In the genomic region with DNA sequence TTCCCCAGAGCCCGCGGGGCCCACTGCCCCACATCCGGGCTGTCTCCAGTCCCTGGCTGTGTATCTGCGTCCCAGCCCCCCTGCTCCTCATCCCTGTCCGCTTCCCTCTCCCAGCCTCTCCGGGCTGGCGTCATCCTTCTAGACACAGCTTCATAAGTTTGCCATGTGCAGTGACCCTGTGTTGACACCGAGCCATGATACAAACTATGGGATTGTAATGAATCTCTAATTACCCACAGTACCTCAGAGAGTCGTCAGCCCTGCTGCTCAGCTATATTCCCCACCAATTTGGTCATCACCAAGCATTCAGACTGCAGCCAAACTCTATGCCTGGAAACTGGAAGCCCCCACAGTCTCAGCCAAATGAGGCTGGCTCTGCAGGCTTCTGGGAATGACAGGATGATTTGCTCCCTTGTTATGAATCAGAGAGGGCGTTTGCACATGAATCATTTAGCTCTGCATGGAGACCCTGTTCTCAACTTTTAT, we compare ENCODE assay signal across 19 cellular contexts.
DNase-seq lines count a peak whose midpoint lies in the region; ATAC-seq, FAIRE-seq and TF ChIP-seq lines count a peak whose summit lies in the region.
"Had no signal": no experiment of that assay in that cellular context is flagged by ENCODE, and none has a peak within 500 bp of the region (broad histone marks: within the 10 kb centered on the region; RNA-seq: fewer than 3 reads in every experiment).

No MANE protein-coding gene starts in this region.

- H4K20me1 ChIP-seq in GM23338 (replicated peaks; ENCODE audit: insufficient read depth) = no peaks in the 10 kb centered on the region

- intact Hi-C loops in activated T-helper 1 cell treated with anti-CD3 and anti-CD28 coated beads, Interleukin-12 subunit alpha, Interleukin-12 subunit beta, Interleukin-2, Interleukin-4 antibody, amounts not matched to agents 30 ng/mL and 10 ng/mL and 1 ng/mL, durations not matched to agents 14 hours and 24 hours and 36 hours (cut with micrococcal nuclease) = no loop called here

- no peaks in the 10 kb centered on the region for H3K36me3 Mint-ChIP-seq in GM23338 (ENCODE audit: low read depth)
- no peaks in the 10 kb centered on the region for H3K36me3 Mint-ChIP-seq in activated T-helper 1 cell treated with anti-CD3 and anti-CD28 coated beads, Interleukin-12 subunit alpha, Interleukin-12 subunit beta, Interleukin-2, Interleukin-4 antibody, amounts not matched to agents 30 ng/mL and 10 ng/mL and 1 ng/mL, durations not matched to agents 14 hours and 24 hours and 36 hours (ENCODE audit: low read depth)

- no peak for FAIRE-seq in RCC 7860 (lab: Jason Lieb, UNC)

- in situ Hi-C loops in KBM-7 (cut with MboI; ENCODE audit: low pct_unique_long_range_greater_than_20kb, low sequenced_read_pairs) = no loop called here

- no peaks in the 10 kb centered on the region for H3K9me3 Mint-ChIP-seq in GM23338
- H3K9me3 Mint-ChIP-seq in activated T-helper 1 cell treated with anti-CD3 and anti-CD28 coated beads, Interleukin-12 subunit alpha, Interleukin-12 subunit beta, Interleukin-2, Interleukin-4 antibody, amounts not matched to agents 30 ng/mL and 10 ng/mL and 1 ng/mL, durations not matched to agents 14 hours and 24 hours and 36 hours = no peaks in the 10 kb centered on the region

- peak overlapping the region; percentile 70 for H3K27ac Mint-ChIP-seq in GM23338
- H3K27ac Mint-ChIP-seq in activated T-helper 1 cell treated with anti-CD3 and anti-CD28 coated beads, Interleukin-12 subunit alpha, Interleukin-12 subunit beta, Interleukin-2, Interleukin-4 antibody, amounts not matched to agents 30 ng/mL and 10 ng/mL and 1 ng/mL, durations not matched to agents 14 hours and 24 hours and 36 hours = no peak overlapping the region

- peaks cover 2% of the 10 kb centered on the region for H3K27me3 Mint-ChIP-seq in GM23338 (ENCODE audit: insufficient read depth, low read depth, poor library complexity)
- H3K27me3 Mint-ChIP-seq in activated T-helper 1 cell treated with anti-CD3 and anti-CD28 coated beads, Interleukin-12 subunit alpha, Interleukin-12 subunit beta, Interleukin-2, Interleukin-4 antibody, amounts not matched to agents 30 ng/mL and 10 ng/mL and 1 ng/mL, durations not matched to agents 14 hours and 24 hours and 36 hours (ENCODE audit: insufficient read depth) = no peaks in the 10 kb centered on the region

- H3K36me3 ChIP-seq in GM23338 (ENCODE audit: insufficient read depth) = no peaks in the 10 kb centered on the region
- H3K36me3 ChIP-seq: adrenal gland, esophagus squamous epithelium, Peyer's patch, tibial artery had no signal

- TF ChIP-seq CTCF in GM23338 (conservative IDR thresholded peaks at IDR 0.05; ENCODE audit: low read depth in 2 of 2) (no peak), foreskin keratinocyte (conservative IDR thresholded peaks at IDR 0.05) (no peak)

- H3K4me3 Mint-ChIP-seq in GM23338 = peak overlapping the region; percentile 28; the same call in 2 of the 3 replicates
- H3K4me3 Mint-ChIP-seq in activated T-helper 1 cell treated with anti-CD3 and anti-CD28 coated beads, Interleukin-12 subunit alpha, Interleukin-12 subunit beta, Interleukin-2, Interleukin-4 antibody, amounts not matched to agents 30 ng/mL and 10 ng/mL and 1 ng/mL, durations not matched to agents 14 hours and 24 hours and 36 hours = no peak overlapping the region

- H3K27ac ChIP-seq in GM23338 (ENCODE audit: low read depth) = peak overlapping the region; percentile 30; the same call in 1 of the 2 replicates
- H3K27ac ChIP-seq in foreskin keratinocyte = no peak overlapping the region
- H3K27ac ChIP-seq: adrenal gland, esophagus squamous epithelium, parathyroid adenoma, Peyer's patch, tibial artery had no signal

- peaks cover 59% of the 10 kb centered on the region for H3K4me1 Mint-ChIP-seq in GM23338
- H3K4me1 Mint-ChIP-seq in activated T-helper 1 cell treated with anti-CD3 and anti-CD28 coated beads, Interleukin-12 subunit alpha, Interleukin-12 subunit beta, Interleukin-2, Interleukin-4 antibody, amounts not matched to agents 30 ng/mL and 10 ng/mL and 1 ng/mL, durations not matched to agents 14 hours and 24 hours and 36 hours (ENCODE audit: low read depth) = no peaks in the 10 kb centered on the region

- no peaks in the 10 kb centered on the region for H3K27me3 ChIP-seq in GM23338 (ENCODE audit: insufficient read depth)
- no peaks in the 10 kb centered on the region for H3K27me3 ChIP-seq in foreskin keratinocyte
- H3K27me3 ChIP-seq: adrenal gland, esophagus squamous epithelium, Peyer's patch, tibial artery had no signal

- H3F3A ChIP-seq in GM23338 (replicated peaks; ENCODE audit: low read depth) = no peaks in the 10 kb centered on the region

- H3K9me2 ChIP-seq in GM23338 (ENCODE audit: insufficient read depth) = no peaks in the 10 kb centered on the region; the same call in 1 of the 2 replicates

- H2AFZ ChIP-seq in GM23338 = peak overlapping the region; percentile 49
- H2AFZ ChIP-seq: parathyroid adenoma had no signal

- no peaks in the 10 kb centered on the region for H3K79me2 ChIP-seq in GM23338 (replicated peaks; ENCODE audit: insufficient read depth)
- H3K79me2 ChIP-seq: parathyroid adenoma had no signal

- H3K4me1 ChIP-seq in GM23338 (ENCODE audit: insufficient read depth) (peaks cover 62% of the 10 kb centered on the region), foreskin keratinocyte (no peaks in the 10 kb centered on the region)
- H3K4me1 ChIP-seq: adrenal gland, esophagus squamous epithelium, parathyroid adenoma, Peyer's patch, tibial artery had no signal

- peak; percentile 73 for ATAC-seq in GM23338
- peak; percentile 58 for ATAC-seq in foreskin keratinocyte
- no peak for ATAC-seq in HG02759 (IDR thresholded peaks at IDR 0.05; ENCODE audit: unreplicated experiment)

- DNase-seq in GM23338 (ENCODE audit: low spot score) (peak; percentile 29), RCC 7860 (ENCODE audit: low spot score) (peak; percentile 64), foreskin keratinocyte (peak in 1 of 2 donors; percentile 16), non-pigmented ciliary epithelial cell (ENCODE audit: low read depth) (peak; percentile 48), NCI-H1417 treated with DMSO at 0.1 percent for 48 hours (lab: John Stamatoyannopoulos, UW) (no peak), KBM-7 (no peak)
- no peak for DNase-seq in activated T-helper 1 cell treated with anti-CD3 and anti-CD28 coated beads, Interleukin-12 subunit alpha, Interleukin-12 subunit beta, Interleukin-2, Interleukin-4 antibody, amounts not matched to agents 30 ng/mL and 10 ng/mL and 1 ng/mL, durations not matched to agents 14 hours and 24 hours and 36 hours (ENCODE audit: low spot score)
- DNase-seq: activated CD4-positive, alpha-beta T cell treated with anti-CD3 and anti-CD28 coated beads for 48 hours; activated T-cell treated with anti-CD3 and anti-CD28 coated beads, Interleukin-2, amount 50 U/mL, for 48 hours; adrenal gland; esophagus squamous epithelium; hippocampal formation; NCI-H1092 treated with DMSO at 0.1 percent for 48 hours; Peyer's patch; stimulated activated CD4-positive, alpha-beta T cell treated with anti-CD3 and anti-CD28 coated beads, Interleukin-15, amount 100 ng/mL, for 24 hours; T-helper 2 cell; tibial artery had no signal

- peak overlapping the region; percentile 70 for H3K4me2 ChIP-seq in GM23338

- H3K4me3 ChIP-seq in GM23338 = peak overlapping the region; percentile 33; the same call in 1 of the 2 replicates
- H3K4me3 ChIP-seq: adrenal gland, esophagus squamous epithelium, Peyer's patch, tibial artery had no signal

TF ChIP-seq in GM23338, 12 proteins besides CTCF, POLR2A, EP300 and RAD21 (continues in another document):
- no peak for TF ChIP-seq POLR2AphosphoS5 (IDR thresholded peaks at IDR 0.05; ENCODE audit: low read depth)
- no peak for TF ChIP-seq STAT1 (IDR thresholded peaks at IDR 0.05; ENCODE audit: unreplicated experiment)
- TF ChIP-seq, protein P1, sequence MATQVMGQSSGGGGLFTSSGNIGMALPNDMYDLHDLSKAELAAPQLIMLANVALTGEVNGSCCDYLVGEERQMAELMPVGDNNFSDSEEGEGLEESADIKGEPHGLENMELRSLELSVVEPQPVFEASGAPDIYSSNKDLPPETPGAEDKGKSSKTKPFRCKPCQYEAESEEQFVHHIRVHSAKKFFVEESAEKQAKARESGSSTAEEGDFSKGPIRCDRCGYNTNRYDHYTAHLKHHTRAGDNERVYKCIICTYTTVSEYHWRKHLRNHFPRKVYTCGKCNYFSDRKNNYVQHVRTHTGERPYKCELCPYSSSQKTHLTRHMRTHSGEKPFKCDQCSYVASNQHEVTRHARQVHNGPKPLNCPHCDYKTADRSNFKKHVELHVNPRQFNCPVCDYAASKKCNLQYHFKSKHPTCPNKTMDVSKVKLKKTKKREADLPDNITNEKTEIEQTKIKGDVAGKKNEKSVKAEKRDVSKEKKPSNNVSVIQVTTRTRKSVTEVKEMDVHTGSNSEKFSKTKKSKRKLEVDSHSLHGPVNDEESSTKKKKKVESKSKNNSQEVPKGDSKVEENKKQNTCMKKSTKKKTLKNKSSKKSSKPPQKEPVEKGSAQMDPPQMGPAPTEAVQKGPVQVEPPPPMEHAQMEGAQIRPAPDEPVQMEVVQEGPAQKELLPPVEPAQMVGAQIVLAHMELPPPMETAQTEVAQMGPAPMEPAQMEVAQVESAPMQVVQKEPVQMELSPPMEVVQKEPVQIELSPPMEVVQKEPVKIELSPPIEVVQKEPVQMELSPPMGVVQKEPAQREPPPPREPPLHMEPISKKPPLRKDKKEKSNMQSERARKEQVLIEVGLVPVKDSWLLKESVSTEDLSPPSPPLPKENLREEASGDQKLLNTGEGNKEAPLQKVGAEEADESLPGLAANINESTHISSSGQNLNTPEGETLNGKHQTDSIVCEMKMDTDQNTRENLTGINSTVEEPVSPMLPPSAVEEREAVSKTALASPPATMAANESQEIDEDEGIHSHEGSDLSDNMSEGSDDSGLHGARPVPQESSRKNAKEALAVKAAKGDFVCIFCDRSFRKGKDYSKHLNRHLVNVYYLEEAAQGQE (IDR thresholded peaks at IDR 0.05; ENCODE audit: unreplicated experiment) = no peak
- no peak for TF ChIP-seq CREB1 (CRISPR knock-in tag; IDR thresholded peaks at IDR 0.05; ENCODE audit: low read depth)
- no peak for TF ChIP-seq ZNF331 (CRISPR knock-in tag; IDR thresholded peaks at IDR 0.05; ENCODE audit: low read depth)
- TF ChIP-seq JUNB (IDR thresholded peaks at IDR 0.05; ENCODE audit: unreplicated experiment) = no peak

Comparison
In these comparisons a context has a peak if more than half of its experiments do, and no peak if none do; other contexts are left out.
1. DNase-seq: peak in GM23338 (single experiment), RCC 7860 (single experiment) and non-pigmented ciliary epithelial cell (single experiment); none in NCI-H1417 treated with DMSO at 0.1 percent for 48 hours (single experiment), KBM-7 (single experiment) and activated T-helper 1 cell treated with anti-CD3 and anti-CD28 coated beads, Interleukin-12 subunit alpha, Interleukin-12 subunit beta, Interleukin-2, Interleukin-4 antibody, amounts not matched to agents 30 ng/mL and 10 ng/mL and 1 ng/mL, durations not matched to agents 14 hours and 24 hours and 36 hours (single experiment).